ENCODE assay signal across 22 cellular contexts in genomic region chr14:91277546-91278382, GRCh38. TPM values are rescaled to one million over a fixed set of nuclear protein-coding genes. Genes with fewer than 3 reads are reported as not detected.
DNase-seq lines count a peak whose midpoint lies in the region; ATAC-seq and TF ChIP-seq lines count a peak whose summit lies in the region.
"Had no signal": no experiment of that assay in that cellular context is flagged by ENCODE, and none has a peak within 500 bp of the region (broad histone marks: within the 10 kb centered on the region; RNA-seq: fewer than 3 reads in every experiment).

No MANE protein-coding gene starts in this region.

- WGBS in SK-N-SH (ENCODE audit: low lambda C conversion rate), result 86% methylated on average over 15 of the region's 30 CpGs

- in situ Hi-C loops in brain microvascular endothelial cell (cut with HindIII; ENCODE audit: low pct_ligation_motif_present, low sequenced_read_pairs), result loop anchor here (25.0 kb wide), 2 partner anchors 90 to 365 kb away; no protein-coding TSS in a partner anchor

- no peak overlapping the region for H3K4me3 ChIP-seq in SK-N-SH (ENCODE audit: low read depth in 2 of 2, low read length in 1 of 2)
- no peak overlapping the region for H3K4me3 ChIP-seq in brain microvascular endothelial cell (ENCODE audit: low read depth, low read length)
- H3K4me3 ChIP-seq in vagina, result no peak overlapping the region
- H3K4me3 ChIP-seq: colonic mucosa, MG63, mucosa of descending colon, SJSA1 had no signal

- H3K4me1 ChIP-seq in SK-N-SH (ENCODE audit: control insufficient read depth in 1 of 2, insufficient read depth in 2 of 2, low read depth in 1 of 2, low read length in 1 of 2), result peaks cover 0 to 26% of the 10 kb centered on the region in 2 experiments; a peak in 1 of 4 replicates
- no peaks in the 10 kb centered on the region for H3K4me1 ChIP-seq in vagina
- H3K4me1 ChIP-seq: colonic mucosa, SJSA1 had no signal

- intact Hi-C loops in vagina (cut with DNase I), result no loop called here

- H3K36me3 ChIP-seq in SK-N-SH (replicated peaks in 1 of 2; ENCODE audit: control insufficient read depth in 1 of 2, insufficient read depth in 2 of 2, low read length in 1 of 2) (no peaks in the 10 kb centered on the region), KOPT-K1 (ENCODE audit: insufficient read depth, low read length) (peaks cover 99% of the 10 kb centered on the region), brain microvascular endothelial cell (replicated peaks) (no peaks in the 10 kb centered on the region), vagina (no peaks in the 10 kb centered on the region)
- H3K36me3 ChIP-seq: MG63, SJSA1 had no signal

- TF ChIP-seq POLR2A in vagina (IDR thresholded peaks at IDR 0.05), result no peak

- CTCF ChIA-PET in SK-N-SH (lab: Yijun Ruan, JAX), result interaction anchor here (1.0 to 3.9 kb wide), 8 partner anchors 9 to 105 kb away, joined by 3 to 29 read pairs (median 6); no protein-coding TSS in a partner anchor

- H3K27me3 ChIP-seq in SK-N-SH (ENCODE audit: insufficient read depth), result no peaks in the 10 kb centered on the region
- H3K27me3 ChIP-seq in brain microvascular endothelial cell (replicated peaks), result no peaks in the 10 kb centered on the region
- H3K27me3 ChIP-seq in vagina, result no peaks in the 10 kb centered on the region
- H3K27me3 ChIP-seq: colonic mucosa, MG63, SJSA1 had no signal

- H2AFZ ChIP-seq in SK-N-SH (ENCODE audit: low read depth), result no peak overlapping the region

- no peak overlapping the region for H3K4me3 Mint-ChIP-seq in stimulated activated effector memory CD8-positive, alpha-beta T cell treated with anti-CD3 and anti-CD28 coated beads, Interleukin-12 subunit alpha, Interleukin-12 subunit beta, amount 100 ng/mL, for 72 hours
- H3K4me3 Mint-ChIP-seq: activated naive CD4-positive, alpha-beta T cell treated with anti-CD3 and anti-CD28 coated beads, Interleukin-2, amount 10 ng/mL, durations not matched to agents 7 days and 5 days; B cell; neural crest cell; stimulated activated memory B cell treated with anti-CD40 and anti-IgM and Interleukin-4, amounts not matched to agents 10 μg/mL and 1 μg/mL and 100 μg/mL, for 72 hours; type B pancreatic cell had no signal

- peaks cover 100% of the 10 kb centered on the region for H3K36me3 Mint-ChIP-seq in stimulated activated effector memory CD8-positive, alpha-beta T cell treated with anti-CD3 and anti-CD28 coated beads, Interleukin-12 subunit alpha, Interleukin-12 subunit beta, amount 100 ng/mL, for 72 hours

- H3K4me2 ChIP-seq in SK-N-SH, result no peak overlapping the region

- DNase-seq in SK-N-SH, result no peak
- DNase-seq in cerebellar cortex (ENCODE audit: low spot score), result peak; percentile 60
- no peak for DNase-seq in stimulated activated effector memory CD8-positive, alpha-beta T cell treated with anti-CD3 and anti-CD28 coated beads, Interleukin-12 subunit alpha, Interleukin-12 subunit beta, amount 100 ng/mL, for 72 hours (ENCODE audit: low spot score in 2 of 2)
- DNase-seq in brain microvascular endothelial cell, result no peak
- no peak for DNase-seq in vagina (ENCODE audit: extremely low spot score in 2 of 2)
- DNase-seq: activated CD4-positive, alpha-beta T cell treated with anti-CD3 and anti-CD28 coated beads, Interleukin-2, amount 50 U/mL, for 48 hours; activated naive CD4-positive, alpha-beta T cell treated with anti-CD3 and anti-CD28 coated beads, Interleukin-2, amount 10 ng/mL, durations not matched to agents 7 days and 5 days; activated T-cell treated with anti-CD3 and anti-CD28 coated beads, Interleukin-2, amount 50 U/mL, for 1 hour; colonic mucosa; left ventricle myocardium superior; MG63; mucosa of descending colon; NCI-H146 had no signal

- H3F3A ChIP-seq in SK-N-SH (replicated peaks; ENCODE audit: insufficient read depth), result no peaks in the 10 kb centered on the region

- peak overlapping the region; percentile 23 for H3K27ac Mint-ChIP-seq in stimulated activated effector memory CD8-positive, alpha-beta T cell treated with anti-CD3 and anti-CD28 coated beads, Interleukin-12 subunit alpha, Interleukin-12 subunit beta, amount 100 ng/mL, for 72 hours
- H3K27ac Mint-ChIP-seq: B cell; stimulated activated memory B cell treated with anti-CD40 and anti-IgM and Interleukin-4, amounts not matched to agents 10 μg/mL and 1 μg/mL and 100 μg/mL, for 72 hours; type B pancreatic cell had no signal

- H3K4me1 Mint-ChIP-seq in stimulated activated effector memory CD8-positive, alpha-beta T cell treated with anti-CD3 and anti-CD28 coated beads, Interleukin-12 subunit alpha, Interleukin-12 subunit beta, amount 100 ng/mL, for 72 hours, result no peaks in the 10 kb centered on the region
- H3K4me1 Mint-ChIP-seq: activated naive CD4-positive, alpha-beta T cell treated with anti-CD3 and anti-CD28 coated beads, Interleukin-2, amount 10 ng/mL, durations not matched to agents 7 days and 5 days; B cell; neural crest cell; stimulated activated memory B cell treated with anti-CD40 and anti-IgM and Interleukin-4, amounts not matched to agents 10 μg/mL and 1 μg/mL and 100 μg/mL, for 72 hours had no signal

- no peaks in the 10 kb centered on the region for H4K20me1 ChIP-seq in SK-N-SH (ENCODE audit: insufficient read depth)

- H3K9ac ChIP-seq in SK-N-SH, result no peak overlapping the region

- POLR2A ChIA-PET in SK-N-SH (lab: Yijun Ruan, JAX), result interaction anchor here (0.6 to 1.1 kb wide), 3 partner anchors 31 to 918 kb away, joined by 3 to 5 read pairs (median 3); no protein-coding TSS in a partner anchor

- H3K9me3 ChIP-seq in SK-N-SH (no peaks in the 10 kb centered on the region), KOPT-K1 (ENCODE audit: insufficient read depth, low read length, poor library complexity, severe bottlenecking) (no peaks in the 10 kb centered on the region), vagina (no peaks in the 10 kb centered on the region)
- H3K9me3 ChIP-seq: colonic mucosa, MG63, mucosa of descending colon, SJSA1 had no signal

- ATAC-seq in SK-N-SH treated with all-trans-retinoic acid at 6 μM for 48 hours (no peak; the same call in 2 of the 3 replicates), HG02840 (IDR thresholded peaks at IDR 0.05; ENCODE audit: low FRiP score, unreplicated experiment) (no peak)
- ATAC-seq in stimulated activated effector memory CD8-positive, alpha-beta T cell treated with anti-CD3 and anti-CD28 coated beads, Interleukin-12 subunit alpha, Interleukin-12 subunit beta, amount 100 ng/mL, for 72 hours, result no peak
- ATAC-seq: HCT116; left ventricle myocardium superior; mucosa of descending colon; stimulated activated memory B cell treated with anti-CD40 and anti-IgM and Interleukin-4, amounts not matched to agents 10 μg/mL and 1 μg/mL and 100 μg/mL, for 72 hours had no signal

- H3K79me2 ChIP-seq in SK-N-SH (ENCODE audit: insufficient read depth), result no peaks in the 10 kb centered on the region

- TF ChIP-seq CTCF in SK-N-SH (IDR thresholded peaks at IDR 0.05), result no peak
- no peak for TF ChIP-seq CTCF in brain microvascular endothelial cell (IDR thresholded peaks at IDR 0.05; ENCODE audit: low read depth, low read length, missing control alignments)
- no peak for TF ChIP-seq CTCF in vagina (IDR thresholded peaks at IDR 0.05)

- H3K9me3 Mint-ChIP-seq in stimulated activated effector memory CD8-positive, alpha-beta T cell treated with anti-CD3 and anti-CD28 coated beads, Interleukin-12 subunit alpha, Interleukin-12 subunit beta, amount 100 ng/mL, for 72 hours, result no peaks in the 10 kb centered on the region
- H3K9me3 Mint-ChIP-seq: activated naive CD4-positive, alpha-beta T cell treated with anti-CD3 and anti-CD28 coated beads, Interleukin-2, amount 10 ng/mL, durations not matched to agents 7 days and 5 days; neural crest cell; stimulated activated memory B cell treated with anti-CD40 and anti-IgM and Interleukin-4, amounts not matched to agents 10 μg/mL and 1 μg/mL and 100 μg/mL, for 72 hours; type B pancreatic cell had no signal

- no peaks in the 10 kb centered on the region for H3K9me2 ChIP-seq in SK-N-SH

- peak; percentile 31; the same call in 1 of the 2 replicates for TF ChIP-seq RAD21 in SK-N-SH (IDR thresholded peaks at IDR 0.05; ENCODE audit: low read length)

- H3K27ac ChIP-seq in SK-N-SH (ENCODE audit: low read depth in 2 of 2, low read length in 1 of 2) (peak overlapping the region in 1 of 2 experiments; percentile 51; a peak in 2 of 4 replicates), KOPT-K1 (ENCODE audit: low read depth, low read length, poor library complexity, severe bottlenecking) (peak overlapping the region; percentile 17), brain microvascular endothelial cell (no peak overlapping the region), vagina (no peak overlapping the region)
- H3K27ac ChIP-seq: colonic mucosa, SJSA1 had no signal

- no peak for TF ChIP-seq EP300 in SK-N-SH (IDR thresholded peaks at IDR 0.05; ENCODE audit: borderline replicate concordance in 1 of 2, low read depth in 1 of 2, low read length in 1 of 2)

TF ChIP-seq in SK-N-SH, 30 proteins besides CTCF, POLR2A, EP300 and RAD21 (continues in another document):
- no peak for TF ChIP-seq RXRA (IDR thresholded peaks at IDR 0.05; ENCODE audit: borderline replicate concordance, low read depth)

TF ChIP-seq in SK-N-SH treated with all-trans-retinoic acid at 6 μM for 48 hours, 23 proteins besides CTCF, POLR2A, EP300 and RAD21 (continues in another document):
- no peak for TF ChIP-seq POU6F1 (CRISPR knock-in tag; IDR thresholded peaks at IDR 0.05; ENCODE audit: borderline replicate concordance, low read depth)
- no peak for TF ChIP-seq ARNTL (CRISPR knock-in tag; IDR thresholded peaks at IDR 0.05; ENCODE audit: borderline replicate concordance, low read depth)
- TF ChIP-seq CSDC2 (CRISPR knock-in tag; IDR thresholded peaks at IDR 0.05), result no peak
- TF ChIP-seq PPARA (CRISPR knock-in tag; IDR thresholded peaks at IDR 0.05; ENCODE audit: borderline replicate concordance), result no peak
- TF ChIP-seq ZNF8 (CRISPR knock-in tag; IDR thresholded peaks at IDR 0.05), result no peak
- no peak for TF ChIP-seq TCF4 (CRISPR knock-in tag; IDR thresholded peaks at IDR 0.05; ENCODE audit: borderline replicate concordance)

RNA-seq across cellular contexts. Expression of gene GPR68, which starts 33.3 kb away (rescaled TPM):
- polyA plus RNA-seq in SK-N-SH (2012; rRNA removed), result 0.18 and 0.62 TPM in 2 replicates
- polyA plus RNA-seq in SK-N-SH (2012; cell fraction: cytosol; rRNA removed), result 0.26 and 0.49 TPM in 2 replicates
- polyA plus RNA-seq in SK-N-SH (2012; cell fraction: nucleus; rRNA removed), result 0.63 and 1.2 TPM in 2 replicates
- total RNA-seq in vagina, result 4.2 TPM
- total RNA-seq: SJSA1 had no signal
